ENCODE assay signal across 9 cellular contexts in the genomic region with DNA sequence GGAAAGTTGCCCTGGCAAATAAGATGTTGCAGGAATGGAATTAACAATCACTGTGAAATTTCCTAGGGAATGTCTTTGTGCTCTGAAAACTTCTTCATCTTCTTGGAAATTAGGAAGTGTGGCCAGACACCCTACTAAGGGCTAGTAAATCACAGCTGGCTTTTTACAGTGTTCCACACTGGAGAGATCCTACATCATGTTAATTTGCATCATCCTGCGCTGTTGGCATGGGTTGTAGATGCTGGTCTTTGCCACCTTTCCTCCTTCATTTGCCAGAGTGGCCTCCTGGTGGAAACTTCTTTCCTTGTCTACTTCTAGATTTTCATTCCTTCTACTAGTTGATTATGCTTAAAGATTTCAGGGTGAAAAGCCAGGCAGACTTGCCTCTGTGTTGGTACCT. TPM values are rescaled to one million over a fixed set of nuclear protein-coding genes. Genes with fewer than 3 reads are reported as not detected.
DNase-seq lines count a peak whose midpoint lies in the region; ATAC-seq and TF ChIP-seq lines count a peak whose summit lies in the region.
"Had no signal": no experiment of that assay in that cellular context is flagged by ENCODE, and none has a peak within 500 bp of the region (broad histone marks: within the 10 kb centered on the region; RNA-seq: fewer than 3 reads in every experiment).

No MANE protein-coding gene starts in this region.

- peaks cover 54 to 84% (median 74%) of the 10 kb centered on the region in 7 donors for H3K4me1 Mint-ChIP-seq in naive thymus-derived CD4-positive, alpha-beta T cell

- H3K9ac ChIP-seq in BLaER1 (peak overlapping the region; percentile 94), Loucy (ENCODE audit: low read depth, low read length, poor library complexity, severe bottlenecking) (peak overlapping the region; percentile 90)

- no peak for ATAC-seq in naive thymus-derived CD4-positive, alpha-beta T cell
- no peak for ATAC-seq in mucosa of descending colon

- H3K79me2 ChIP-seq in Loucy (ENCODE audit: insufficient read depth, low read length), result peaks cover 91% of the 10 kb centered on the region

- H3K27me3 ChIP-seq in BLaER1, result no peaks in the 10 kb centered on the region
- H3K27me3 ChIP-seq in Loucy (ENCODE audit: insufficient read depth, low read length, poor library complexity, severe bottlenecking), result no peaks in the 10 kb centered on the region
- H3K27me3 ChIP-seq in naive thymus-derived CD4-positive, alpha-beta T cell (ENCODE audit: control insufficient read depth in 2 of 2, insufficient read depth in 2 of 2, low read length in 2 of 2), result no peaks in the 10 kb centered on the region
- no peaks in the 10 kb centered on the region for H3K27me3 ChIP-seq in right atrium auricular region

- POLR2A ChIA-PET in naive thymus-derived CD4-positive, alpha-beta T cell (lab: Charles Lee), result interaction anchor here (0.6 to 8.3 kb wide), 7 partner anchors 11 to 161 kb away, joined by 3 to 105 read pairs (median 8); no protein-coding TSS in a partner anchor

- peaks cover 4 to 50% (median 33%) of the 10 kb centered on the region in 5 donors for H3K36me3 Mint-ChIP-seq in naive thymus-derived CD4-positive, alpha-beta T cell

- no peaks in the 10 kb centered on the region for H3K9me2 ChIP-seq in Loucy (replicated peaks; ENCODE audit: low read depth, low read length)

- no peaks in the 10 kb centered on the region for H3F3A ChIP-seq in Loucy (ENCODE audit: low read depth)

- H3K27ac ChIP-seq in BLaER1 (peak overlapping the region; percentile 95), right atrium auricular region (no peak overlapping the region)
- peak overlapping the region; percentile 99 for H3K27ac ChIP-seq in naive thymus-derived CD4-positive, alpha-beta T cell (ENCODE audit: low read depth, low read length)

- H3K36me3 ChIP-seq in BLaER1 (peaks cover 65% of the 10 kb centered on the region), Loucy (ENCODE audit: insufficient read depth, low read length) (peaks cover 27% of the 10 kb centered on the region; the same call in 1 of the 2 replicates), mucosa of descending colon (ENCODE audit: low read depth) (no peaks in the 10 kb centered on the region), right atrium auricular region (peaks cover 3% of the 10 kb centered on the region)
- peaks cover 8 to 47% (median 27%) of the 10 kb centered on the region in 3 experiments for H3K36me3 ChIP-seq in naive thymus-derived CD4-positive, alpha-beta T cell (ENCODE audit: control insufficient read depth in 2 of 3, insufficient read depth in 3 of 3, low read length in 3 of 3)

- H3K9me3 Mint-ChIP-seq in naive thymus-derived CD4-positive, alpha-beta T cell, result peaks cover 0 to 7% (median 0%) of the 10 kb centered on the region in 11 donors
- H3K9me3 Mint-ChIP-seq: endodermal cell had no signal

- DNase-seq in central memory CD4-positive, alpha-beta T cell, result peak; percentile 37
- DNase-seq in naive thymus-derived CD4-positive, alpha-beta T cell, result peak in 5 of 9 donors; percentile 5 to 31 (median 22)
- no peak for DNase-seq in mucosa of descending colon
- no peak for DNase-seq in RPMI8226
- DNase-seq in dedifferentiated amniotic fluid mesenchymal stem cell (ENCODE audit: extremely low spot score), result no peak
- no peak for DNase-seq in right atrium auricular region (ENCODE audit: low spot score)
- DNase-seq: endodermal cell had no signal

- H3K27ac Mint-ChIP-seq in naive thymus-derived CD4-positive, alpha-beta T cell, result peak overlapping the region; percentile 89 to 99 (median 94)
- H3K27ac Mint-ChIP-seq: endodermal cell had no signal

- CTCF ChIA-PET in naive thymus-derived CD4-positive, alpha-beta T cell (lab: Charles Lee), result interaction anchor here (0.8 to 4.5 kb wide), 8 partner anchors 14 to 161 kb away, joined by 3 to 29 read pairs (median 4); no protein-coding TSS in a partner anchor

- H3K4me3 Mint-ChIP-seq in naive thymus-derived CD4-positive, alpha-beta T cell, result peak overlapping the region; percentile 88 to 98 (median 94)

- no peaks in the 10 kb centered on the region for H3K27me3 Mint-ChIP-seq in naive thymus-derived CD4-positive, alpha-beta T cell

- peaks cover 79% of the 10 kb centered on the region for H4K20me1 ChIP-seq in BLaER1
- peaks cover 48% of the 10 kb centered on the region for H4K20me1 ChIP-seq in Loucy (ENCODE audit: insufficient read depth, low read length, poor library complexity, severe bottlenecking)

- H3K9me3 ChIP-seq in BLaER1 (no peaks in the 10 kb centered on the region), Loucy (ENCODE audit: insufficient read depth, low read depth, low read length) (no peaks in the 10 kb centered on the region), mucosa of descending colon (no peaks in the 10 kb centered on the region), right atrium auricular region (no peaks in the 10 kb centered on the region)
- H3K9me3 ChIP-seq in naive thymus-derived CD4-positive, alpha-beta T cell (ENCODE audit: control insufficient read depth in 2 of 3, low read length in 3 of 3), result no peaks in the 10 kb centered on the region

- peak overlapping the region; percentile 89 for H3K4me2 ChIP-seq in BLaER1
- peak overlapping the region; percentile 86 for H3K4me2 ChIP-seq in Loucy (ENCODE audit: low read depth, low read length, poor library complexity, severe bottlenecking)

- no peak for TF ChIP-seq CTCF in Loucy (conservative IDR thresholded peaks at IDR 0.05; ENCODE audit: low read length)
- no peak for TF ChIP-seq CTCF in mucosa of descending colon (IDR thresholded peaks at IDR 0.05)
- TF ChIP-seq CTCF in right atrium auricular region (IDR thresholded peaks at IDR 0.05), result no peak

- intact Hi-C loops in naive thymus-derived CD4-positive, alpha-beta T cell (cut with micrococcal nuclease), result loop anchor here (1.0 to 10.0 kb wide), 9 partner anchors 14 to 1505 kb away; partner anchors contain the start of genes CCDC28A (in 1 of the 2), CITED2 (in 1 of the 2), HEBP2 (in 1 of the 2) and IFNGR1 (in 1 of the 2)
- intact Hi-C loops in mucosa of descending colon (cut with DNase I, micrococcal nuclease), result loop anchor here in 1 of 2 donors (5.0 kb wide), 1 partner anchor 162 kb away; no protein-coding TSS in a partner anchor

- no peak overlapping the region for H2AFZ ChIP-seq in Loucy (ENCODE audit: low read length)

- H3K4me3 ChIP-seq in BLaER1 (peak overlapping the region; percentile 96), Loucy (ENCODE audit: low read length, poor library complexity, severe bottlenecking) (peak overlapping the region; percentile 79), mucosa of descending colon (no peak overlapping the region), right atrium auricular region (peak overlapping the region in 1 of 2 donors; percentile 89)
- H3K4me3 ChIP-seq in naive thymus-derived CD4-positive, alpha-beta T cell (ENCODE audit: low read length), result peak overlapping the region; percentile 96

- peaks cover 76% of the 10 kb centered on the region for H3K4me1 ChIP-seq in BLaER1
- H3K4me1 ChIP-seq in Loucy (ENCODE audit: insufficient read depth, low read length, poor library complexity, severe bottlenecking), result peaks cover 80% of the 10 kb centered on the region
- H3K4me1 ChIP-seq in naive thymus-derived CD4-positive, alpha-beta T cell (ENCODE audit: control insufficient read depth in 2 of 2, insufficient read depth in 2 of 2, low read length in 2 of 2), result peaks cover 37 to 51% of the 10 kb centered on the region in 2 donors
- peaks cover 42% of the 10 kb centered on the region for H3K4me1 ChIP-seq in mucosa of descending colon (ENCODE audit: low read depth)
- peaks cover 0 to 54% of the 10 kb centered on the region in 2 donors for H3K4me1 ChIP-seq in right atrium auricular region

RNA-seq across cellular contexts. Expression of gene TNFAIP3, which starts 2.7 kb away (rescaled TPM):
- total RNA-seq in naive thymus-derived CD4-positive, alpha-beta T cell, result 1,000 to 10,000 TPM in 2 of 5 experiments, 100 to 1,000 TPM in 3; 135 to 2,915 (median 141) TPM
- 10 to 100 TPM; 66.6 to 90.5 TPM for polyA plus RNA-seq in naive thymus-derived CD4-positive, alpha-beta T cell
- 10 to 100 TPM; 49.3 to 65.2 (median 55.8) TPM for total RNA-seq in mucosa of descending colon
- total RNA-seq in right atrium auricular region, result 10 to 100 TPM in 1 of 2 donors, 1 to 10 TPM in 1; 8.5 to 14.5 TPM

Comparison
In these comparisons a context has a peak if more than half of its experiments do, and no peak if none do; other contexts are left out.
1. H3K27ac ChIP-seq: peak in BLaER1 (single experiment) and naive thymus-derived CD4-positive, alpha-beta T cell (single experiment); none in right atrium auricular region (0 of 2).
2. DNase-seq: peak in central memory CD4-positive, alpha-beta T cell (single experiment) and naive thymus-derived CD4-positive, alpha-beta T cell (5 of 9); none in mucosa of descending colon (0 of 3), RPMI8226 (single experiment), dedifferentiated amniotic fluid mesenchymal stem cell (single experiment) and right atrium auricular region (single experiment).